17 cellular contexts compared by ENCODE assay signal in the genomic region with DNA sequence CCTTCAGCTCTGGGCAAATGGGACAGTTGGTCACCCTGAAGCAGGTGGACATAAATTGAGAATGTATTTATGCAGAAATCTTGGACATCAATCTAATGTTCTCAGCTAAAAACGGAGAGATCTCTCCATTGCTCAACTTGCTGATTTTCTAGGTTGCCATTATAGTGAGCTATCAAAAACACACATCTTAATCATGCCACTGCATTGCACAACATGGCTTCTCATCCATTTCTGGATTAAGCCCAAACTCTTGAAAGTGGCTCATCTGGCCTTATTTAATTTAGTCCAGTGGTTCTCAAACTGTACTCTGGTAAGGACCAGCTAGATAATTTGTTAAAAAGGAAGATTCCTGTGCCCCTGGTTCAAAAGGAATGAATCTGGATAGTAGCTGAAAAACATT.
A peak's percentile ranks its signal among the peaks of the same experiment; 100 is the strongest.
DNase-seq lines count a peak whose midpoint lies in the region; ATAC-seq and TF ChIP-seq lines count a peak whose summit lies in the region.
"Had no signal": no experiment of that assay in that cellular context is flagged by ENCODE, and none has a peak within 500 bp of the region (broad histone marks: within the 10 kb centered on the region; RNA-seq: fewer than 3 reads in every experiment).

No MANE protein-coding gene starts in this region.

- TF ChIP-seq CTCF in AG09309 (IDR thresholded peaks at IDR 0.05; ENCODE audit: control insufficient read depth, insufficient read depth, low read depth, low read length, missing control alignments) (no peak), epithelial cell of esophagus (IDR thresholded peaks at IDR 0.05; ENCODE audit: insufficient read depth, low read depth, low read length, missing control alignments) (no peak), nephron (IDR thresholded peaks at IDR 0.05; ENCODE audit: unreplicated experiment in 3 of 3) (no peak), ascending aorta (IDR thresholded peaks at IDR 0.05) (no peak)

- H3K36me3 ChIP-seq in ascending aorta, result no peaks in the 10 kb centered on the region
- H3K36me3 ChIP-seq: BLaER1, SJSA1 had no signal

- H3K4me1 ChIP-seq in ascending aorta, result no peaks in the 10 kb centered on the region
- H3K4me1 ChIP-seq: BLaER1, SJSA1 had no signal

- intact Hi-C loops in ascending aorta (cut with DNase I), result no loop called here

- ATAC-seq in HG02588 (IDR thresholded peaks at IDR 0.05; ENCODE audit: unreplicated experiment), result no peak
- ATAC-seq: activated naive CD8-positive, alpha-beta T cell treated with anti-CD3 and anti-CD28 coated beads, Interleukin-2, amount 50 U/mL, for 24 hours had no signal

- no peaks in the 10 kb centered on the region for H3K9me3 Mint-ChIP-seq in nephron
- H3K9me3 Mint-ChIP-seq: activated naive CD8-positive, alpha-beta T cell treated with anti-CD3 and anti-CD28 coated beads, Interleukin-2, amount 50 U/mL, for 24 hours had no signal

- H3K9me3 ChIP-seq in ascending aorta, result no peaks in the 10 kb centered on the region
- H3K9me3 ChIP-seq: SJSA1 had no signal

- no peak overlapping the region for H3K27ac ChIP-seq in ascending aorta
- H3K27ac ChIP-seq: BLaER1, hepatocyte, SJSA1, VCaP had no signal

- peaks cover 22% of the 10 kb centered on the region for H3K4me1 Mint-ChIP-seq in nephron
- H3K4me1 Mint-ChIP-seq: activated naive CD8-positive, alpha-beta T cell treated with anti-CD3 and anti-CD28 coated beads, Interleukin-2, amount 50 U/mL, for 24 hours had no signal

- H3K4me3 Mint-ChIP-seq in nephron, result no peak overlapping the region
- H3K4me3 Mint-ChIP-seq: activated naive CD8-positive, alpha-beta T cell treated with anti-CD3 and anti-CD28 coated beads, Interleukin-2, amount 50 U/mL, for 24 hours had no signal

- DNase-seq in AG09309 (ENCODE audit: low read depth) (peak; percentile 81), M059J (ENCODE audit: low read depth) (peak; percentile 44), epithelial cell of esophagus (ENCODE audit: low read depth) (peak; percentile 67), ascending aorta (ENCODE audit: low spot score in 2 of 2) (no peak), NCI-H1092 (lab: John Stamatoyannopoulos, UW) (no peak), mucosa of gallbladder (ENCODE audit: low spot score) (no peak)
- DNase-seq: activated naive CD8-positive, alpha-beta T cell treated with anti-CD3 and anti-CD28 coated beads, Interleukin-2, amount 50 U/mL, for 24 hours; KG1; NCI-H1930; NCI-H82; posterior cingulate gyrus had no signal

- no peaks in the 10 kb centered on the region for H3K27me3 ChIP-seq in ascending aorta
- H3K27me3 ChIP-seq: BLaER1, hepatocyte, SJSA1 had no signal

- H3K27ac Mint-ChIP-seq in nephron, result peak overlapping the region in 2 of 3 experiments; percentile 85 to 96
- H3K27ac Mint-ChIP-seq: activated naive CD8-positive, alpha-beta T cell treated with anti-CD3 and anti-CD28 coated beads, Interleukin-2, amount 50 U/mL, for 24 hours had no signal

- H3K4me3 ChIP-seq in AG09309 (ENCODE audit: control insufficient read depth, low read depth, low read length) (no peak overlapping the region), epithelial cell of esophagus (ENCODE audit: low read length) (no peak overlapping the region), ascending aorta (no peak overlapping the region)
- H3K4me3 ChIP-seq: BLaER1, hepatocyte, SJSA1 had no signal

- H3K27me3 Mint-ChIP-seq in nephron (ENCODE audit: low read depth), result no peaks in the 10 kb centered on the region

- peaks cover 4% of the 10 kb centered on the region for H3K36me3 Mint-ChIP-seq in nephron (ENCODE audit: low read depth)

Comparison
In these comparisons a context has a peak if more than half of its experiments do, and no peak if none do; other contexts are left out.
1. DNase-seq: peak in AG09309 (single experiment), M059J (single experiment) and epithelial cell of esophagus (single experiment); none in ascending aorta (0 of 2), NCI-H1092 (single experiment) and mucosa of gallbladder (single experiment).